In genomic region chr22:18110944-18111758, GRCh38 we compare ENCODE assay signal across 9 cellular contexts. TPM values are rescaled to one million over a fixed set of nuclear protein-coding genes. Genes with fewer than 3 reads are reported as not detected.
DNase-seq lines count a peak whose midpoint lies in the region; ATAC-seq and TF ChIP-seq lines count a peak whose summit lies in the region.
"Had no signal": no experiment of that assay in that cellular context is flagged by ENCODE, and none has a peak within 500 bp of the region (broad histone marks: within the 10 kb centered on the region; RNA-seq: fewer than 3 reads in every experiment).

No MANE protein-coding gene starts in this region.

- H3K4me1 Mint-ChIP-seq in activated CD4-positive, alpha-beta T cell treated with anti-CD3 and anti-CD28 coated beads, Interleukin-2, amount 10 ng/mL, durations not matched to agents 24 days and 14 days: peaks cover 24% of the 10 kb centered on the region
- H3K4me1 Mint-ChIP-seq in central memory CD8-positive, alpha-beta T cell: peaks cover 28% of the 10 kb centered on the region
- H3K4me1 Mint-ChIP-seq in memory B cell: peaks cover 20% of the 10 kb centered on the region

- intact Hi-C loops in activated CD4-positive, alpha-beta T cell treated with anti-CD3 and anti-CD28 coated beads, Interleukin-2, amount 10 ng/mL, durations not matched to agents 24 days and 14 days (cut with micrococcal nuclease): no loop called here
- intact Hi-C loops in transverse colon (cut with DNase I; ENCODE audit: low total_unique reads): no loop called here

- no peak for ATAC-seq in central memory CD8-positive, alpha-beta T cell (replicated peaks; ENCODE audit: extremely low read depth, poor library complexity, severe bottlenecking)
- ATAC-seq in memory B cell (ENCODE audit: low read depth): no peak
- ATAC-seq: HCT116 had no signal

- peaks cover 36% of the 10 kb centered on the region for H3K27me3 Mint-ChIP-seq in activated CD4-positive, alpha-beta T cell treated with anti-CD3 and anti-CD28 coated beads, Interleukin-2, amount 10 ng/mL, durations not matched to agents 24 days and 14 days
- peaks cover 43% of the 10 kb centered on the region for H3K27me3 Mint-ChIP-seq in central memory CD8-positive, alpha-beta T cell
- peaks cover 13% of the 10 kb centered on the region for H3K27me3 Mint-ChIP-seq in memory B cell

- TF ChIP-seq POLR2A in transverse colon (IDR thresholded peaks at IDR 0.05): no peak

- no peaks in the 10 kb centered on the region for H3K36me3 ChIP-seq in transverse colon

- in situ Hi-C loops in transverse colon (cut with MboI; ENCODE audit: low pct_ligation_motif_present in 1 of 4, low pct_unique_long_range_greater_than_20kb in 1 of 4, low sequenced_read_pairs in 3 of 4): no loop called here

- TF ChIP-seq CTCF in transverse colon (IDR thresholded peaks at IDR 0.05): no peak

- H3K4me1 ChIP-seq in transverse colon: peaks cover 0 to 17% (median 15%) of the 10 kb centered on the region in 4 donors

- peak overlapping the region; percentile 76 for H3K4me3 Mint-ChIP-seq in activated CD4-positive, alpha-beta T cell treated with anti-CD3 and anti-CD28 coated beads, Interleukin-2, amount 10 ng/mL, durations not matched to agents 24 days and 14 days
- peak overlapping the region; percentile 53 for H3K4me3 Mint-ChIP-seq in central memory CD8-positive, alpha-beta T cell
- H3K4me3 Mint-ChIP-seq in memory B cell: peak overlapping the region; percentile 22

- H3K4me3 ChIP-seq in transverse colon: peak overlapping the region in 3 of 4 donors; percentile 29 to 51 (median 41)

- H3K36me3 Mint-ChIP-seq in activated CD4-positive, alpha-beta T cell treated with anti-CD3 and anti-CD28 coated beads, Interleukin-2, amount 10 ng/mL, durations not matched to agents 24 days and 14 days (ENCODE audit: low read depth): peaks cover 8% of the 10 kb centered on the region
- peaks cover 1% of the 10 kb centered on the region for H3K36me3 Mint-ChIP-seq in central memory CD8-positive, alpha-beta T cell (ENCODE audit: insufficient read depth)
- peaks cover 5% of the 10 kb centered on the region for H3K36me3 Mint-ChIP-seq in memory B cell

- H3K27ac Mint-ChIP-seq in activated CD4-positive, alpha-beta T cell treated with anti-CD3 and anti-CD28 coated beads, Interleukin-2, amount 10 ng/mL, durations not matched to agents 24 days and 14 days: no peak overlapping the region
- no peak overlapping the region for H3K27ac Mint-ChIP-seq in central memory CD8-positive, alpha-beta T cell (ENCODE audit: low read depth)
- no peak overlapping the region for H3K27ac Mint-ChIP-seq in memory B cell

- 43% methylated on average over 34 of the region's 41 CpGs; no CpG with 5 or more reads in 1 of the 2 donors for WGBS in transverse colon (ENCODE audit: low coverage in 1 of 2), 2 donors

- no peak overlapping the region for H3K27ac ChIP-seq in transverse colon

- H3K9me3 ChIP-seq in transverse colon: no peaks in the 10 kb centered on the region

- H3K27me3 ChIP-seq in transverse colon: peaks cover 28% of the 10 kb centered on the region

- peaks cover 4% of the 10 kb centered on the region for H3K9me3 Mint-ChIP-seq in activated CD4-positive, alpha-beta T cell treated with anti-CD3 and anti-CD28 coated beads, Interleukin-2, amount 10 ng/mL, durations not matched to agents 24 days and 14 days
- H3K9me3 Mint-ChIP-seq in central memory CD8-positive, alpha-beta T cell: no peaks in the 10 kb centered on the region
- peaks cover 6% of the 10 kb centered on the region for H3K9me3 Mint-ChIP-seq in memory B cell

- DNase-seq in activated CD4-positive, alpha-beta T cell treated with anti-CD3 and anti-CD28 coated beads, Interleukin-2, amount 10 ng/mL, durations not matched to agents 24 days and 14 days: no peak
- no peak for DNase-seq in activated CD4-positive, alpha-beta T cell treated with anti-CD3 and anti-CD28 coated beads for 4 hours
- DNase-seq in central memory CD8-positive, alpha-beta T cell (ENCODE audit: low spot score in 2 of 2): no peak
- DNase-seq in memory B cell (ENCODE audit: low spot score in 2 of 2): no peak
- DNase-seq in transverse colon: no peak
- no peak for DNase-seq in NCI-H2196 (lab: John Stamatoyannopoulos, UW; ENCODE audit: unreplicated experiment)
- no peak for DNase-seq in glomerular visceral epithelial cell (ENCODE audit: extremely low spot score)
- DNase-seq in SHP77 (lab: John Stamatoyannopoulos, UW): no peak

- TF ChIP-seq EP300 in transverse colon (IDR thresholded peaks at IDR 0.05; ENCODE audit: low read depth): no peak

RNA-seq across cellular contexts. Expression of gene TUBA8, which starts 0.5 kb away (rescaled TPM):
- total RNA-seq in activated CD4-positive, alpha-beta T cell treated with anti-CD3 and anti-CD28 coated beads, Interleukin-2, amount 10 ng/mL, durations not matched to agents 24 days and 14 days: 1.2 and 1.7 TPM in 2 replicates
- 1 to 10 TPM in 3 of 4 donors, not detected in 1; 1.4 to 3.0 (median 2.0) TPM for total RNA-seq in transverse colon

RNA-seq across cellular contexts. Expression of gene PEX26, which starts 33.4 kb away (rescaled TPM):
- total RNA-seq in activated CD4-positive, alpha-beta T cell treated with anti-CD3 and anti-CD28 coated beads, Interleukin-2, amount 10 ng/mL, durations not matched to agents 24 days and 14 days: 53.5 and 54.0 TPM in 2 replicates
- total RNA-seq in transverse colon: 100 to 1,000 TPM in 2 of 4 donors, 10 to 100 TPM in 2; 46.4 to 211 (median 93.4) TPM

RNA-seq across cellular contexts. Expression of gene USP18, which starts 38.8 kb away (rescaled TPM):
- 22.7 and 23.4 TPM in 2 replicates for total RNA-seq in activated CD4-positive, alpha-beta T cell treated with anti-CD3 and anti-CD28 coated beads, Interleukin-2, amount 10 ng/mL, durations not matched to agents 24 days and 14 days
- 10 to 100 TPM in 1 of 4 donors, 1 to 10 TPM in 3; 4.2 to 15.3 (median 5.8) TPM for total RNA-seq in transverse colon

Comparison
In these comparisons a context has a peak if more than half of its experiments do, and no peak if none do; other contexts are left out.
1. H3K4me3 Mint-ChIP-seq: peak in every context shown above with its lines; median percentile 76 in activated CD4-positive, alpha-beta T cell treated with anti-CD3 and anti-CD28 coated beads, Interleukin-2, amount 10 ng/mL, durations not matched to agents 24 days and 14 days; 53 in central memory CD8-positive, alpha-beta T cell; 22 in memory B cell.